Comparison of ENCODE assay signal across 11 cellular contexts in genomic region chr22:36397081-36397766, GRCh38. TPM values are rescaled to one million over a fixed set of nuclear protein-coding genes. Genes with fewer than 3 reads are reported as not detected.
DNase-seq lines count a peak whose midpoint lies in the region; ATAC-seq and TF ChIP-seq lines count a peak whose summit lies in the region.
"Had no signal": no experiment of that assay in that cellular context is flagged by ENCODE, and none has a peak within 500 bp of the region (broad histone marks: within the 10 kb centered on the region; RNA-seq: fewer than 3 reads in every experiment).

No MANE protein-coding gene starts in this region.

- in situ Hi-C loops in ACHN (cut with HindIII; ENCODE audit: low pct_ligation_motif_present, low pct_unique_long_range_greater_than_20kb, low sequenced_read_pairs) (no loop called here), brain microvascular endothelial cell (cut with HindIII; ENCODE audit: low pct_ligation_motif_present, low sequenced_read_pairs) (no loop called here)

- H3K4me3 ChIP-seq in H7 (ENCODE audit: insufficient read depth, low read depth, low read length) (no peak overlapping the region), brain microvascular endothelial cell (ENCODE audit: low read depth, low read length) (no peak overlapping the region), lower lobe of right lung (no peak overlapping the region)
- H3K4me3 ChIP-seq: psoas muscle had no signal

- POLR2A ChIA-PET in HEK293T (lab: Yijun Ruan, JAX): no interaction called here

- H3K4me1 ChIP-seq in lower lobe of right lung: peaks cover 47% of the 10 kb centered on the region
- H3K4me1 ChIP-seq: psoas muscle had no signal

- intact Hi-C loops in lower lobe of right lung (cut with DNase I): no loop called here

- peak; percentile 83 to 89 for ATAC-seq in lower lobe of right lung
- ATAC-seq in HG03571 (IDR thresholded peaks at IDR 0.05; ENCODE audit: unreplicated experiment): no peak
- ATAC-seq: psoas muscle, Right ventricle myocardium inferior had no signal

- DNase-seq in ACHN (peak; percentile 52), H7 (peak; percentile 59), brain microvascular endothelial cell (peak; percentile 72), lower lobe of right lung (peak; percentile 46), DMS79 treated with DMSO at 0.1 percent for 48 hours (lab: John Stamatoyannopoulos, UW) (no peak), mesenteric fat pad (ENCODE audit: low spot score) (no peak), HEK293T (ENCODE audit: extremely low spot score) (no peak)
- DNase-seq: activated CD4-positive, alpha-beta T cell treated with anti-CD3 and anti-CD28 coated beads for 4 hours; psoas muscle had no signal

- CTCF ChIA-PET in HEK293T (lab: Yijun Ruan, JAX): no interaction called here

- no peaks in the 10 kb centered on the region for H3K36me3 ChIP-seq in H7 (replicated peaks; ENCODE audit: control insufficient read depth, insufficient read depth, low read length)
- no peaks in the 10 kb centered on the region for H3K36me3 ChIP-seq in brain microvascular endothelial cell (replicated peaks)
- H3K36me3 ChIP-seq in lower lobe of right lung: no peaks in the 10 kb centered on the region

- TF ChIP-seq CTCF in brain microvascular endothelial cell (IDR thresholded peaks at IDR 0.05; ENCODE audit: low read depth, low read length, missing control alignments) (no peak), lower lobe of right lung (IDR thresholded peaks at IDR 0.05) (no peak)

- H3K27me3 ChIP-seq in H7 (ENCODE audit: control insufficient read depth, insufficient read depth, low read length) (no peaks in the 10 kb centered on the region), brain microvascular endothelial cell (replicated peaks) (no peaks in the 10 kb centered on the region), lower lobe of right lung (ENCODE audit: low read depth) (no peaks in the 10 kb centered on the region)

- no peaks in the 10 kb centered on the region for H3K9me3 ChIP-seq in lower lobe of right lung
- H3K9me3 ChIP-seq: psoas muscle had no signal

- H3K27ac ChIP-seq in brain microvascular endothelial cell (peak overlapping the region; percentile 86), lower lobe of right lung (peak overlapping the region; percentile 24)
- H3K27ac ChIP-seq: psoas muscle had no signal

TF ChIP-seq in HEK293T, 16 proteins besides CTCF, POLR2A, EP300 and RAD21:
- TF ChIP-seq BHLHE40 (IDR thresholded peaks at IDR 0.05; ENCODE audit: borderline replicate concordance) (no peak), ELF4 (IDR thresholded peaks at IDR 0.05) (no peak), HDGF (IDR thresholded peaks at IDR 0.05; ENCODE audit: borderline replicate concordance) (no peak), TARDBP (IDR thresholded peaks at IDR 0.05) (no peak)

RNA-seq across cellular contexts. Expression of gene MYH9, which starts 9.5 kb away (rescaled TPM):
- 117 and 149 TPM in 2 replicates for total RNA-seq in H7 (2014; rRNA removed; shearing (Covaris generic))
- total RNA-seq in lower lobe of right lung (659 TPM), mesenteric fat pad (673 TPM)

Comparison
In these comparisons a context has a peak if more than half of its experiments do, and no peak if none do; other contexts are left out.
1. DNase-seq: peak in ACHN (single experiment), H7 (single experiment), brain microvascular endothelial cell (single experiment) and lower lobe of right lung (single experiment); none in DMS79 treated with DMSO at 0.1 percent for 48 hours (single experiment), mesenteric fat pad (single experiment) and HEK293T (single experiment).